In genomic region chr22:26550498-26551033, GRCh38 we compare ENCODE assay signal across 11 cellular contexts. TPM values are rescaled to one million over a fixed set of nuclear protein-coding genes. Genes with fewer than 3 reads are reported as not detected.
DNase-seq lines count a peak whose midpoint lies in the region; ATAC-seq, FAIRE-seq and TF ChIP-seq lines count a peak whose summit lies in the region.
"Had no signal": no experiment of that assay in that cellular context is flagged by ENCODE, and none has a peak within 500 bp of the region (broad histone marks: within the 10 kb centered on the region; RNA-seq: fewer than 3 reads in every experiment).

No MANE protein-coding gene starts in this region.

- H3K27ac ChIP-seq in A549 (peak overlapping the region in 1 of 2 experiments; percentile 62; a peak in 2 of 6 replicates), lung (ENCODE audit: low read depth in 1 of 2, low read length in 1 of 2) (peak overlapping the region; percentile 48 to 72)

- FAIRE-seq in A549 (lab: Jason Lieb, UNC) (no peak), GM12891 (lab: Jason Lieb, UNC) (no peak)

- no peaks in the 10 kb centered on the region for H3K9me3 Mint-ChIP-seq in mesothelial cell of epicardium
- H3K9me3 Mint-ChIP-seq: memory B cell had no signal

- H3K27me3 ChIP-seq in lung (ENCODE audit: control insufficient read depth, insufficient read depth), result no peaks in the 10 kb centered on the region

- TF ChIP-seq RAD21 in A549 (conservative IDR thresholded peaks at IDR 0.05 in 1 of 2, IDR thresholded peaks at IDR 0.05 in 1 of 2) (no peak), Ishikawa (IDR thresholded peaks at IDR 0.05; ENCODE audit: low read depth) (0 out of 2 replicates have a peak, but pooled peaks have one; percentile 4)

- H3K4me1 Mint-ChIP-seq in mesothelial cell of epicardium, result peaks cover 5% of the 10 kb centered on the region

- ATAC-seq in A549 (peak; percentile 47 to 54; a peak in 4 of 6 replicates), lung (ENCODE audit: insufficient read depth, low FRiP score) (peak; percentile 55), GM21360 (IDR thresholded peaks at IDR 0.05; ENCODE audit: unreplicated experiment) (no peak)

- H3K9me3 ChIP-seq in A549 (no peaks in the 10 kb centered on the region), lung (ENCODE audit: control insufficient read depth in 2 of 2, insufficient read depth in 1 of 2, low read length in 1 of 2) (no peaks in the 10 kb centered on the region)

- no peak overlapping the region for H3K4me2 ChIP-seq in A549

- no peaks in the 10 kb centered on the region for H3K27me3 Mint-ChIP-seq in mesothelial cell of epicardium (ENCODE audit: low read depth)
- H3K27me3 Mint-ChIP-seq: memory B cell had no signal

- H3K36me3 Mint-ChIP-seq in mesothelial cell of epicardium, result no peaks in the 10 kb centered on the region

- DNase-seq in A549 (ENCODE audit: low read depth in 1 of 2, low spot score in 1 of 2), result no peak
- DNase-seq in dedifferentiated amniotic fluid mesenchymal stem cell (ENCODE audit: extremely low spot score), result peak; percentile 30
- DNase-seq in lung (ENCODE audit: low spot score), result peak; percentile 75
- no peak for DNase-seq in GM12891 (ENCODE audit: insufficient read length, low spot score)
- no peak for DNase-seq in mesothelial cell of epicardium (ENCODE audit: low spot score in 2 of 2, unreplicated experiment in 2 of 2)
- DNase-seq in RPMI8226, result no peak
- DNase-seq: NCI-H446; stimulated activated naive CD4-positive, alpha-beta T cell treated with Interleukin-2 at 50 U/mL for 16 hours had no signal

- H3K27ac Mint-ChIP-seq in mesothelial cell of epicardium, result no peak overlapping the region
- H3K27ac Mint-ChIP-seq: memory B cell had no signal

- 82% methylated on average over 7 of the region's 8 CpGs for WGBS in A549 (ENCODE audit: missing lambda C conversion rate)
- WGBS in lung, 2 donors, result 51 to 74% methylated on average over 8 of the region's 8 CpGs

- peaks cover 0 to 4% of the 10 kb centered on the region in 2 donors for H3K36me3 ChIP-seq in lung (ENCODE audit: control insufficient read depth in 2 of 2, insufficient read depth in 2 of 2, low read length in 2 of 2)

- TF ChIP-seq CTCF in A549 (IDR thresholded peaks at IDR 0.05), result no peak
- no peak for TF ChIP-seq CTCF in lung (IDR thresholded peaks at IDR 0.05; ENCODE audit: control extremely low read depth, extremely low read depth)
- no peak for TF ChIP-seq CTCF in mesothelial cell of epicardium (IDR thresholded peaks at IDR 0.05; ENCODE audit: unreplicated experiment)

- CTCF ChIA-PET in A549 (lab: Yijun Ruan, JAX), result no interaction called here

- H3K4me1 ChIP-seq in A549, result peaks cover 16% of the 10 kb centered on the region; the same call in 2 of the 3 replicates
- peaks cover 6 to 16% of the 10 kb centered on the region in 2 donors for H3K4me1 ChIP-seq in lung (ENCODE audit: control insufficient read depth in 2 of 2, insufficient read depth in 2 of 2, low read length in 2 of 2)

- no peak overlapping the region for H3K4me3 Mint-ChIP-seq in mesothelial cell of epicardium
- H3K4me3 Mint-ChIP-seq: memory B cell had no signal

- H3K4me3 ChIP-seq in A549, result no peak overlapping the region
- H3K4me3 ChIP-seq in lung, result no peak overlapping the region

- TF ChIP-seq POLR2A in A549 (IDR thresholded peaks at IDR 0.05; ENCODE audit: low read length) (no peak), GM12891 (IDR thresholded peaks at IDR 0.05; ENCODE audit: low read depth, low read length) (no peak)

- TF ChIP-seq EP300 in A549 (IDR thresholded peaks at IDR 0.05) (no peak), Ishikawa (IDR thresholded peaks at IDR 0.05; ENCODE audit: borderline replicate concordance) (peak; percentile 66; the same call in 1 of the 2 replicates)

- POLR2A ChIA-PET in A549 (lab: Yijun Ruan, JAX), result no interaction called here

TF ChIP-seq in A549, 52 proteins besides CTCF, POLR2A, EP300 and RAD21:
- TF ChIP-seq JUN (IDR thresholded peaks at IDR 0.05) (no peak), NR3C1 (IDR thresholded peaks at IDR 0.05) (no peak)
TF ChIP-seq in A549: peak in this region for 0.

TF ChIP-seq in Ishikawa, 13 proteins besides CTCF, POLR2A, EP300 and RAD21 (continues in another document):
- TF ChIP-seq TCF12 (IDR thresholded peaks at IDR 0.05; ENCODE audit: low read depth) (peak; percentile 83), REST (IDR thresholded peaks at IDR 0.05; ENCODE audit: low read depth) (no peak), MAX (IDR thresholded peaks at IDR 0.05) (peak; percentile 87), ZBTB7A (IDR thresholded peaks at IDR 0.05; ENCODE audit: low read depth) (peak; percentile 37; the same call in 1 of the 2 replicates)

TF ChIP-seq in GM12891, 5 proteins besides CTCF, POLR2A, EP300 and RAD21:
- TF ChIP-seq POU2F2 (IDR thresholded peaks at IDR 0.05; ENCODE audit: low read depth, low read length), result no peak
- TF ChIP-seq TAF1 (IDR thresholded peaks at IDR 0.05; ENCODE audit: low read depth, low read length), result no peak
- no peak for TF ChIP-seq SPI1 (IDR thresholded peaks at IDR 0.05; ENCODE audit: low read depth, low read length)
- no peak for TF ChIP-seq PAX5 (IDR thresholded peaks at IDR 0.05; ENCODE audit: insufficient read depth, low read length, severe bottlenecking)
- TF ChIP-seq POLR2AphosphoS5 (IDR thresholded peaks at IDR 0.05; ENCODE audit: low read depth, low read length), result no peak

RNA-seq across cellular contexts. Expression of gene TFIP11, which starts 38.3 kb away (rescaled TPM):
- polyA plus RNA-seq in A549 (2011; rRNA removed) (26.8 and 28.8 TPM in 2 replicates), A549 (2017; fragmentation: RNase III; extraction: RNeasy Plus Mini Kit Qiagen cat#74134 plus additional on column Dnase treatment) (18.5 to 21.1 TPM (median 20.7 TPM) in 3 replicates), lung (10 to 100 TPM; 18.4 to 23.5 TPM)
- polyA plus RNA-seq in A549 (2012; cell fraction: cytosol; rRNA removed), result 16.2 and 19.4 TPM in 2 replicates
- polyA plus RNA-seq in A549 (2012; cell fraction: nucleus; rRNA removed), result 37.9 and 40.4 TPM in 2 replicates
- 35.0 and 35.2 TPM in 2 replicates for polyA minus RNA-seq in A549 (2011; rRNA and poly(A)+ RNA removed)
- total RNA-seq in lung (10 to 100 TPM; 25.5 to 37.2 TPM), mesothelial cell of epicardium (36.4 to 39.3 TPM (median 37.9 TPM) in 3 replicates)
- polyA plus RNA-seq in GM12891 (2012; ENCODE audit: low read depth, missing spikeins), result 20.4 TPM

RNA-seq across cellular contexts. Expression of gene TPST2, which starts 39.4 kb away (rescaled TPM):
- polyA plus RNA-seq in A549 (2011; rRNA removed) (10.5 and 13.6 TPM in 2 replicates), A549 (2017; fragmentation: RNase III; extraction: RNeasy Plus Mini Kit Qiagen cat#74134 plus additional on column Dnase treatment) (6.9 to 10.3 TPM (median 7.0 TPM) in 3 replicates), lung (10 to 100 TPM; 32.6 to 72.2 TPM)
- 19.0 and 24.9 TPM in 2 replicates for polyA plus RNA-seq in A549 (2012; cell fraction: cytosol; rRNA removed)
- polyA plus RNA-seq in A549 (2012; cell fraction: nucleus; rRNA removed), result 15.5 and 24.9 TPM in 2 replicates
- polyA minus RNA-seq in A549 (2011; rRNA and poly(A)+ RNA removed), result 9.5 and 10.9 TPM in 2 replicates
- total RNA-seq in lung (10 to 100 TPM; 47.6 to 72.3 TPM), mesothelial cell of epicardium (17.2 to 19.4 TPM (median 18.5 TPM) in 3 replicates)
- 13.3 TPM for polyA plus RNA-seq in GM12891 (2012; ENCODE audit: low read depth, missing spikeins)

Comparison
In these comparisons a context has a peak if more than half of its experiments do, and no peak if none do; other contexts are left out.
1. DNase-seq: peak in dedifferentiated amniotic fluid mesenchymal stem cell (single experiment) and lung (single experiment); none in A549 (0 of 2), GM12891 (single experiment), mesothelial cell of epicardium (0 of 2) and RPMI8226 (single experiment).